In the genomic region with DNA sequence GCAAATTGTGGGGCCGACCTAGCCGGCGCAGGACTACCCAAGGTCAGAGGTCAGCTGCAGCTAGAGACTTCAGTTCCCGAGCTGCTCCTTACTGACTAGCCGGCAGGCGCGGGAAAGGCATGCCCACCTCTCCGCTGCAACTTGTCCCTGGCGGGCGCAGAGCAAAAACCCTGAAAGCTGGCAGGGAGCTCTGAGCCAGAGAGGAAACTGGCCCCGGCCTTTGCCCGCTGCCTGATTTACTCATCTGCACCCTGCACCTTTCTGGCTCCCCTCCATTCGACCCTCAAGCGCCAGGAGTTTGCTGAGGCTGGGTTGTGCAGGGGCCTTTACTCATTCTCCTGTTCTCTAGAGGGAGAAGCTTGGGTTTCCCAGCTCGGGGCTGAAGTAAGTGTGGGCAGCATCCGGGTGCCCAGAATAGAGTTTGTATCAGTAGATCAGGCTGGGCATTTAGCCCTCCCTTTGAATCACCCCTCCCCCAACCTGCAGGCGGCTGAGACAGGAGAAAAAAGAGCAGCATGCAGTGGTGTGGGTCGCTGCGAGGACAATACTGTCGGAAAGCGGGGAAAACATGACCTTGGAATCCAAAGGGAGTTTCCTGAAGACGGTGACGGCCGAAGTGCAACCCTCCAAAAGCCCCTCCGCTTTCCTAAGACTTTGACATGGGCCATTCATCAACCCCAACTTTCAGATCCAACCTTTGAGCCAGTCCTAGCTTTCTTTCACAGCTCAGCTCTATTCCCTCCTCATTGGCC, we compare ENCODE assay signal across 28 cellular contexts. TPM values are rescaled to one million over a fixed set of nuclear protein-coding genes. Genes with fewer than 3 reads are reported as not detected.
DNase-seq lines count a peak whose midpoint lies in the region; ATAC-seq, FAIRE-seq and TF ChIP-seq lines count a peak whose summit lies in the region.
"Had no signal": no experiment of that assay in that cellular context is flagged by ENCODE, and none has a peak within 500 bp of the region (broad histone marks: within the 10 kb centered on the region; RNA-seq: fewer than 3 reads in every experiment).

No MANE protein-coding gene starts in this region.

- no peaks in the 10 kb centered on the region for H3K36me3 Mint-ChIP-seq in nephron progenitor cell (ENCODE audit: low read depth)

- no peaks in the 10 kb centered on the region for H3K36me3 ChIP-seq in endothelial cell of umbilical vein (ENCODE audit: control insufficient read depth in 2 of 2, extremely low read depth in 1 of 2, insufficient read depth in 2 of 2, low read length in 2 of 2)
- H3K36me3 ChIP-seq: right lobe of liver, SJSA1, suprapubic skin had no signal

- in situ Hi-C loops in astrocyte of the cerebellum (cut with HindIII; ENCODE audit: low sequenced_read_pairs) = loop anchor here (10.0 kb wide), 1 partner anchor 210 kb away; no protein-coding TSS in a partner anchor

- H3K27me3 ChIP-seq in endothelial cell of umbilical vein (ENCODE audit: control insufficient read depth in 2 of 2, insufficient read depth in 2 of 2, low read length in 2 of 2) = peaks cover 88 to 99% of the 10 kb centered on the region in 2 experiments
- H3K27me3 ChIP-seq: SJSA1 had no signal

- peak overlapping the region; percentile 40 for H3K4me3 Mint-ChIP-seq in nephron progenitor cell
- H3K4me3 Mint-ChIP-seq: activated CD4-positive, alpha-beta T cell treated with anti-CD3 and anti-CD28 coated beads, Interleukin-2, amount 10 ng/mL, durations not matched to agents 7 days and 5 days; activated naive CD4-positive, alpha-beta T cell treated with anti-CD3 and anti-CD28 coated beads, Interleukin-2, amount 10 ng/mL, durations not matched to agents 7 days and 5 days; activated T-helper 1 cell treated with anti-CD3 and anti-CD28 coated beads, Interleukin-12 subunit alpha, Interleukin-12 subunit beta, Interleukin-2, Interleukin-4 antibody, amounts not matched to agents 30 ng/mL and 10 ng/mL and 1 ng/mL, durations not matched to agents 14 hours and 24 hours and 36 hours; stimulated activated memory B cell treated with anti-CD40 and anti-IgM and Interleukin-4, amounts not matched to agents 10 μg/mL and 1 μg/mL and 100 μg/mL, for 72 hours had no signal

- no peak overlapping the region for H3K9ac ChIP-seq in endothelial cell of umbilical vein (replicated peaks; ENCODE audit: extremely low read depth, insufficient read depth, low read length)

- ATAC-seq in HG03280 (IDR thresholded peaks at IDR 0.05; ENCODE audit: unreplicated experiment) = no peak
- ATAC-seq: GM12878; stimulated activated memory B cell treated with anti-CD40 and anti-IgM and Interleukin-4, amounts not matched to agents 10 μg/mL and 1 μg/mL and 100 μg/mL, for 72 hours had no signal

- no peak overlapping the region for H3K27ac Mint-ChIP-seq in nephron progenitor cell
- H3K27ac Mint-ChIP-seq: activated CD4-positive, alpha-beta T cell treated with anti-CD3 and anti-CD28 coated beads, Interleukin-2, amount 10 ng/mL, durations not matched to agents 7 days and 5 days; activated naive CD4-positive, alpha-beta T cell treated with anti-CD3 and anti-CD28 coated beads, Interleukin-2, amount 10 ng/mL, durations not matched to agents 7 days and 5 days; activated T-helper 1 cell treated with anti-CD3 and anti-CD28 coated beads, Interleukin-12 subunit alpha, Interleukin-12 subunit beta, Interleukin-2, Interleukin-4 antibody, amounts not matched to agents 30 ng/mL and 10 ng/mL and 1 ng/mL, durations not matched to agents 14 hours and 24 hours and 36 hours; stimulated activated memory B cell treated with anti-CD40 and anti-IgM and Interleukin-4, amounts not matched to agents 10 μg/mL and 1 μg/mL and 100 μg/mL, for 72 hours had no signal

- H3K79me2 ChIP-seq in endothelial cell of umbilical vein (ENCODE audit: control insufficient read depth, insufficient read depth, low read length) = no peaks in the 10 kb centered on the region

- H3K27ac ChIP-seq in endothelial cell of umbilical vein (ENCODE audit: insufficient read depth, low read depth, low read length) = no peak overlapping the region
- H3K27ac ChIP-seq: right lobe of liver, SJSA1, suprapubic skin had no signal

- CTCF ChIA-PET in endothelial cell of umbilical vein (lab: Charles Lee) = interaction anchor here (0.9 to 1.6 kb wide), 5 partner anchors 8 to 657 kb away, joined by 3 to 7 read pairs (median 3); no protein-coding TSS in a partner anchor

- H3K4me3 ChIP-seq in astrocyte of the cerebellum (ENCODE audit: low read depth, low read length) = peak overlapping the region; percentile 96
- no peak overlapping the region for H3K4me3 ChIP-seq in endothelial cell of umbilical vein (replicated peaks in 1 of 3; ENCODE audit: insufficient read depth in 1 of 3, low read depth in 1 of 3, low read length in 3 of 3)
- H3K4me3 ChIP-seq: GM12878, lung, right lobe of liver, SJSA1, suprapubic skin had no signal

- H3K4me1 Mint-ChIP-seq in nephron progenitor cell = peaks cover 47% of the 10 kb centered on the region
- H3K4me1 Mint-ChIP-seq: stimulated activated memory B cell treated with anti-CD40 and anti-IgM and Interleukin-4, amounts not matched to agents 10 μg/mL and 1 μg/mL and 100 μg/mL, for 72 hours had no signal

- DNase-seq in D341Med (ENCODE audit: low spot score) = peak; percentile 15
- DNase-seq in astrocyte of the cerebellum (ENCODE audit: low read depth) = no peak
- DNase-seq in endothelial cell of umbilical vein (ENCODE audit: low read depth, low spot score) = no peak
- DNase-seq in nephron progenitor cell = no peak
- no peak for DNase-seq in stimulated activated CD4-positive, alpha-beta T cell treated with anti-CD3 and anti-CD28 coated beads, Interleukin-1b, Interleukin-23, amount 100 ng/mL, for 48 hours
- DNase-seq in NK-92 treated with Interleukin-12 subunit alpha and Interleukin-12 subunit beta, amount 100 ng/mL, for 24 hours (lab: John Stamatoyannopoulos, UW) = no peak
- no peak for DNase-seq in GM19238 (ENCODE audit: insufficient read length, low spot score)
- DNase-seq: 8988T; activated CD4-positive, alpha-beta T cell treated with anti-CD3 and anti-CD28 coated beads, Interleukin-2, amount 10 ng/mL, durations not matched to agents 7 days and 5 days; activated naive CD4-positive, alpha-beta T cell treated with anti-CD3 and anti-CD28 coated beads, Interleukin-2, amount 10 ng/mL, durations not matched to agents 7 days and 5 days; HCEC 1CT; NCI-H446 treated with DMSO at 0.1 percent for 48 hours; right lobe of liver; RPMI8226; stimulated activated CD4-positive, alpha-beta T cell treated with anti-CD3 and anti-CD28 coated beads, Interleukin-12 subunit alpha, Interleukin-12 subunit beta, amount 100 ng/mL, for 4 hours; stimulated activated CD4-positive, alpha-beta T cell treated with anti-CD3 and anti-CD28 coated beads, Interleukin-4, amount 100 ng/mL, for 4 hours had no signal

- intact Hi-C loops in endothelial cell of umbilical vein (cut with micrococcal nuclease) = loop anchor here (5.0 kb wide), 1 partner anchor 48 kb away; no protein-coding TSS in a partner anchor

- H4K20me1 ChIP-seq in endothelial cell of umbilical vein (replicated peaks; ENCODE audit: control insufficient read depth, extremely low read depth, insufficient read depth, low read length) = no peaks in the 10 kb centered on the region

- dilution Hi-C loops in endothelial cell of umbilical vein (cut with MboI; ENCODE audit: extremely low pct_ligation_motif_present, low sequenced_read_pairs) = no loop called here

- H2AFZ ChIP-seq in endothelial cell of umbilical vein (ENCODE audit: low read depth, low read length) = no peak overlapping the region

- TF ChIP-seq CTCF in astrocyte of the cerebellum (IDR thresholded peaks at IDR 0.05; ENCODE audit: low read depth, low read length, missing control alignments) (no peak), endothelial cell of umbilical vein (IDR thresholded peaks at IDR 0.05; ENCODE audit: extremely low read depth in 1 of 2, insufficient read depth in 1 of 2, low read depth in 1 of 2, low read length in 2 of 2) (no peak), nephron progenitor cell (IDR thresholded peaks at IDR 0.05) (no peak)

- BruUV-seq in endothelial cell of umbilical vein (replicated peaks; lab: Mats Ljungman, UMichigan) = no TSS peak

- H3K9me3 ChIP-seq in endothelial cell of umbilical vein (replicated peaks; ENCODE audit: control insufficient read depth, insufficient read depth, low read length) = no peaks in the 10 kb centered on the region
- H3K9me3 ChIP-seq: right lobe of liver, SJSA1, suprapubic skin had no signal

- no peaks in the 10 kb centered on the region for H3K9me1 ChIP-seq in endothelial cell of umbilical vein (replicated peaks; ENCODE audit: control insufficient read depth, extremely low read depth, insufficient read depth, low read length)

- no peak overlapping the region for H3K4me2 ChIP-seq in endothelial cell of umbilical vein (ENCODE audit: insufficient read depth, low read length)

- H3K27me3 Mint-ChIP-seq in nephron progenitor cell (ENCODE audit: low read depth, poor library complexity) = peaks cover 99% of the 10 kb centered on the region

- FAIRE-seq in endothelial cell of umbilical vein (lab: Jason Lieb, UNC) = no peak
- FAIRE-seq: D721Med, GM12878 had no signal

- no peaks in the 10 kb centered on the region for H3K4me1 ChIP-seq in endothelial cell of umbilical vein (ENCODE audit: control insufficient read depth, extremely low read depth, insufficient read depth, low read length)
- H3K4me1 ChIP-seq: right lobe of liver had no signal

- no peak for TF ChIP-seq POLR2A in endothelial cell of umbilical vein (IDR thresholded peaks at IDR 0.05; ENCODE audit: low read depth, low read length)

- no peaks in the 10 kb centered on the region for H3K9me3 Mint-ChIP-seq in nephron progenitor cell

- POLR2A ChIA-PET in endothelial cell of umbilical vein (lab: Charles Lee) = no interaction called here

TF ChIP-seq in endothelial cell of umbilical vein, 7 proteins besides CTCF, POLR2A, EP300 and RAD21 (continues in another document):
- TF ChIP-seq POLR2AphosphoS5 (IDR thresholded peaks at IDR 0.05; ENCODE audit: insufficient read depth, low read depth, low read length) = no peak

RNA-seq across cellular contexts. Expression of gene ZIC4, which starts 1.4 kb away (rescaled TPM):
- total RNA-seq in endothelial cell of umbilical vein = not detected in 2 replicates
- polyA plus RNA-seq in endothelial cell of umbilical vein = not detected in 2 replicates
- polyA plus RNA-seq in endothelial cell of umbilical vein (2011; cell fraction: cytosol; rRNA removed) = not detected in 2 replicates
- not detected in 2 replicates for polyA plus RNA-seq in endothelial cell of umbilical vein (2011; cell fraction: nucleus; rRNA removed)
- polyA plus RNA-seq in endothelial cell of umbilical vein (2012) = not detected in 2 replicates
- polyA minus RNA-seq in endothelial cell of umbilical vein = not detected in 2 replicates
- not detected for polyA minus RNA-seq in endothelial cell of umbilical vein (2011; cell fraction: cytosol; rRNA and poly(A)+ RNA removed)
- not detected in 2 replicates for polyA minus RNA-seq in endothelial cell of umbilical vein (2011; cell fraction: nucleus; rRNA and poly(A)+ RNA removed)
- total RNA-seq: activated CD4-positive, alpha-beta T cell treated with anti-CD3 and anti-CD28 coated beads, Interleukin-2, amount 10 ng/mL, durations not matched to agents 7 days and 5 days; activated T-helper 1 cell treated with anti-CD3 and anti-CD28 coated beads, Interleukin-12 subunit alpha, Interleukin-12 subunit beta, Interleukin-2, Interleukin-4 antibody, amounts not matched to agents 30 ng/mL and 10 ng/mL and 1 ng/mL, durations not matched to agents 14 hours and 24 hours and 36 hours; dermis microvascular lymphatic vessel endothelial cell; glomerular endothelial cell; GM12878; kidney epithelial cell; lung; suprapubic skin; urinary bladder had no signal
- polyA plus RNA-seq: GM12878, lung, urinary bladder had no signal

RNA-seq across cellular contexts. Expression of gene ZIC1, which starts 4.2 kb away (rescaled TPM):
- total RNA-seq in endothelial cell of umbilical vein = not detected in 2 replicates
- polyA plus RNA-seq in endothelial cell of umbilical vein = not detected in 2 replicates
- not detected in 2 replicates for polyA plus RNA-seq in endothelial cell of umbilical vein (2011; cell fraction: cytosol; rRNA removed)
- polyA plus RNA-seq in endothelial cell of umbilical vein (2011; cell fraction: nucleus; rRNA removed) = not detected in 2 replicates
- not detected in 2 replicates for polyA plus RNA-seq in endothelial cell of umbilical vein (2012)
- polyA minus RNA-seq in endothelial cell of umbilical vein = not detected in 2 replicates
- not detected for polyA minus RNA-seq in endothelial cell of umbilical vein (2011; cell fraction: cytosol; rRNA and poly(A)+ RNA removed)
- polyA minus RNA-seq in endothelial cell of umbilical vein (2011; cell fraction: nucleus; rRNA and poly(A)+ RNA removed) = not detected in 2 replicates
- total RNA-seq: activated CD4-positive, alpha-beta T cell treated with anti-CD3 and anti-CD28 coated beads, Interleukin-2, amount 10 ng/mL, durations not matched to agents 7 days and 5 days; activated T-helper 1 cell treated with anti-CD3 and anti-CD28 coated beads, Interleukin-12 subunit alpha, Interleukin-12 subunit beta, Interleukin-2, Interleukin-4 antibody, amounts not matched to agents 30 ng/mL and 10 ng/mL and 1 ng/mL, durations not matched to agents 14 hours and 24 hours and 36 hours; dermis microvascular lymphatic vessel endothelial cell; GM12878; kidney epithelial cell; lung; urinary bladder had no signal
- polyA plus RNA-seq: GM12878, urinary bladder had no signal
